ENCODE assay signal across 15 cellular contexts in genomic region chrX:72576161-72576896, GRCh38. TPM values are rescaled to one million over a fixed set of nuclear protein-coding genes. Genes with fewer than 3 reads are reported as not detected.
DNase-seq lines count a peak whose midpoint lies in the region; ATAC-seq, FAIRE-seq and TF ChIP-seq lines count a peak whose summit lies in the region.
"Had no signal": no experiment of that assay in that cellular context is flagged by ENCODE, and none has a peak within 500 bp of the region (broad histone marks: within the 10 kb centered on the region; RNA-seq: fewer than 3 reads in every experiment).

No MANE protein-coding gene starts in this region.

- ATAC-seq in aorta (ENCODE audit: low FRiP score) (no peak), GM19455 (IDR thresholded peaks at IDR 0.05; ENCODE audit: unreplicated experiment) (no peak)
- ATAC-seq: effector memory CD8-positive, alpha-beta T cell; left lung had no signal

- H3K27me3 Mint-ChIP-seq in neural progenitor cell (ENCODE audit: insufficient read depth, low read depth), result no peaks in the 10 kb centered on the region

- no TSS peak for BruUV-seq in mammary epithelial cell (replicated peaks; lab: Mats Ljungman, UMichigan)

- H3K9me3 ChIP-seq in mammary epithelial cell (replicated peaks; ENCODE audit: insufficient read depth, low read length) (no peaks in the 10 kb centered on the region), osteoblast (ENCODE audit: low read depth, low read length) (no peaks in the 10 kb centered on the region), neural progenitor cell (ENCODE audit: low read depth) (no peaks in the 10 kb centered on the region), aorta (ENCODE audit: control insufficient read depth, low read length) (no peaks in the 10 kb centered on the region)
- H3K9me3 ChIP-seq: left lung had no signal

- in situ Hi-C loops in mammary epithelial cell (cut with MboI; ENCODE audit: low sequenced_read_pairs in 2 of 2), result no loop called here

- DNase-seq in GM03348 (ENCODE audit: low spot score) (peak; percentile 8), NOMO-1 (lab: John Stamatoyannopoulos, UW; ENCODE audit: unreplicated experiment in 2 of 2) (peak; percentile 24 to 31), mammary epithelial cell (peak; percentile 10), osteoblast (ENCODE audit: insufficient read length, low spot score, missing footprints) (no peak), H54 (ENCODE audit: insufficient read length, low spot score) (no peak), neural progenitor cell (ENCODE audit: low spot score) (no peak), aorta (no peak)
- DNase-seq: activated CD4-positive, alpha-beta T cell treated with anti-CD3 and anti-CD28 coated beads, Interleukin-2, amount 10 ng/mL, durations not matched to agents 24 days and 14 days; effector memory CD8-positive, alpha-beta T cell; hypothalamus; left lung; NCI-H2081 treated with DMSO at 0.1 percent for 48 hours; stimulated activated CD4-positive, alpha-beta T cell treated with anti-CD3 and anti-CD28 coated beads, Interleukin-12 subunit alpha, Interleukin-12 subunit beta, amount 100 ng/mL, for 4 hours had no signal

- dilution Hi-C loops in mammary epithelial cell (cut with HindIII; ENCODE audit: low sequenced_read_pairs), result no loop called here

- FAIRE-seq in H54 (lab: Jason Lieb, UNC), result no peak

- no peak for TF ChIP-seq CTCF in mammary epithelial cell (conservative IDR thresholded peaks at IDR 0.05 in 1 of 2, IDR thresholded peaks at IDR 0.05 in 1 of 2; ENCODE audit: extremely low read depth in 1 of 2, insufficient read depth in 1 of 2, low read depth in 1 of 2, low read length in 2 of 2)
- TF ChIP-seq CTCF in osteoblast (IDR thresholded peaks at IDR 0.05; ENCODE audit: extremely low read depth, low read depth, low read length), result no peak
- TF ChIP-seq CTCF in neural progenitor cell (IDR thresholded peaks at IDR 0.05), result no peak

- no peak for TF ChIP-seq POLR2A in H54 (IDR thresholded peaks at IDR 0.05; ENCODE audit: low read depth, low read length)

- no peak overlapping the region for H3K27ac Mint-ChIP-seq in neural progenitor cell
- H3K27ac Mint-ChIP-seq: activated CD4-positive, alpha-beta T cell treated with anti-CD3 and anti-CD28 coated beads, Interleukin-2, amount 10 ng/mL, durations not matched to agents 24 days and 14 days; activated T-helper 1 cell treated with anti-CD3 and anti-CD28 coated beads, Interleukin-12 subunit alpha, Interleukin-12 subunit beta, Interleukin-2, Interleukin-4 antibody, amounts not matched to agents 30 ng/mL and 10 ng/mL and 1 ng/mL, durations not matched to agents 14 hours and 24 hours and 36 hours; effector memory CD8-positive, alpha-beta T cell had no signal

- no peak overlapping the region for H3K4me2 ChIP-seq in mammary epithelial cell (ENCODE audit: insufficient read depth, low read depth, low read length)
- peak overlapping the region; percentile 9 for H3K4me2 ChIP-seq in osteoblast (ENCODE audit: insufficient read depth, low read length)
- no peak overlapping the region for H3K4me2 ChIP-seq in neural progenitor cell

- H3K36me3 ChIP-seq in mammary epithelial cell (ENCODE audit: insufficient read depth, low read length), result no peaks in the 10 kb centered on the region
- no peaks in the 10 kb centered on the region for H3K36me3 ChIP-seq in osteoblast (ENCODE audit: insufficient read depth, low read length)
- H3K36me3 ChIP-seq in neural progenitor cell, result no peaks in the 10 kb centered on the region
- no peaks in the 10 kb centered on the region for H3K36me3 ChIP-seq in aorta (ENCODE audit: control insufficient read depth in 1 of 2, insufficient read depth in 2 of 2, low read length in 1 of 2)
- H3K36me3 ChIP-seq: left lung had no signal

- no peaks in the 10 kb centered on the region for H3F3A ChIP-seq in neural progenitor cell (ENCODE audit: low read depth)

- H3K4me1 ChIP-seq in mammary epithelial cell (ENCODE audit: insufficient read depth, low read length) (no peaks in the 10 kb centered on the region), osteoblast (ENCODE audit: insufficient read depth, low read length) (peaks cover 14% of the 10 kb centered on the region), neural progenitor cell (no peaks in the 10 kb centered on the region), aorta (ENCODE audit: control insufficient read depth in 1 of 2, insufficient read depth in 2 of 2, low read length in 2 of 2) (peaks cover 0 to 2% of the 10 kb centered on the region in 2 donors)

- peaks cover 9% of the 10 kb centered on the region for H3K79me2 ChIP-seq in mammary epithelial cell (ENCODE audit: insufficient read depth, low read length)
- H3K79me2 ChIP-seq in osteoblast (ENCODE audit: insufficient read depth, low read length), result peaks cover 4% of the 10 kb centered on the region
- H3K79me2 ChIP-seq in neural progenitor cell (ENCODE audit: low read depth), result peaks cover 8% of the 10 kb centered on the region

- H2AFZ ChIP-seq in mammary epithelial cell (ENCODE audit: low read depth, low read length) (no peak overlapping the region), osteoblast (ENCODE audit: low read length) (no peak overlapping the region), neural progenitor cell (replicated peaks) (no peak overlapping the region)

- no peak overlapping the region for H3K4me3 Mint-ChIP-seq in neural progenitor cell
- H3K4me3 Mint-ChIP-seq: activated CD4-positive, alpha-beta T cell treated with anti-CD3 and anti-CD28 coated beads, Interleukin-2, amount 10 ng/mL, durations not matched to agents 24 days and 14 days; activated T-helper 1 cell treated with anti-CD3 and anti-CD28 coated beads, Interleukin-12 subunit alpha, Interleukin-12 subunit beta, Interleukin-2, Interleukin-4 antibody, amounts not matched to agents 30 ng/mL and 10 ng/mL and 1 ng/mL, durations not matched to agents 14 hours and 24 hours and 36 hours; effector memory CD8-positive, alpha-beta T cell had no signal

- no peaks in the 10 kb centered on the region for H4K20me1 ChIP-seq in mammary epithelial cell (ENCODE audit: insufficient read depth, low read length)
- H4K20me1 ChIP-seq in osteoblast (ENCODE audit: insufficient read depth, low read length), result no peaks in the 10 kb centered on the region
- no peaks in the 10 kb centered on the region for H4K20me1 ChIP-seq in neural progenitor cell (ENCODE audit: low read depth)

- intact Hi-C loops in mammary epithelial cell (cut with micrococcal nuclease) (no loop called here), aorta (cut with DNase I) (no loop called here)

- no peaks in the 10 kb centered on the region for H3K4me1 Mint-ChIP-seq in neural progenitor cell

- no peak overlapping the region for H3K4me3 ChIP-seq in mammary epithelial cell (replicated peaks in 1 of 3; ENCODE audit: insufficient read depth in 1 of 3, low read depth in 2 of 3, low read length in 3 of 3)
- no peak overlapping the region for H3K4me3 ChIP-seq in osteoblast (ENCODE audit: insufficient read depth, low read length)
- no peak overlapping the region for H3K4me3 ChIP-seq in neural progenitor cell
- H3K4me3 ChIP-seq in aorta (ENCODE audit: low read length in 2 of 2), result no peak overlapping the region
- H3K4me3 ChIP-seq: left lung had no signal

- no peaks in the 10 kb centered on the region for H3K36me3 Mint-ChIP-seq in neural progenitor cell

- peaks cover 5% of the 10 kb centered on the region for H3K27me3 ChIP-seq in mammary epithelial cell (ENCODE audit: insufficient read depth, low read length)
- peaks cover 7% of the 10 kb centered on the region for H3K27me3 ChIP-seq in osteoblast (ENCODE audit: insufficient read depth, low read length)
- H3K27me3 ChIP-seq in neural progenitor cell, result no peaks in the 10 kb centered on the region
- H3K27me3 ChIP-seq in aorta (ENCODE audit: control insufficient read depth in 1 of 2, insufficient read depth in 2 of 2, low read length in 1 of 2), result no peaks in the 10 kb centered on the region
- H3K27me3 ChIP-seq: left lung had no signal

- CTCF ChIA-PET in mammary epithelial cell (lab: Charles Lee; ENCODE audit: low non-redundant PET), result no interaction called here

- H3K9ac ChIP-seq in mammary epithelial cell (ENCODE audit: insufficient read depth, low read length) (no peak overlapping the region), neural progenitor cell (no peak overlapping the region)

- H3K9me3 Mint-ChIP-seq in neural progenitor cell, result no peaks in the 10 kb centered on the region
- H3K9me3 Mint-ChIP-seq: activated CD4-positive, alpha-beta T cell treated with anti-CD3 and anti-CD28 coated beads, Interleukin-2, amount 10 ng/mL, durations not matched to agents 24 days and 14 days; activated T-helper 1 cell treated with anti-CD3 and anti-CD28 coated beads, Interleukin-12 subunit alpha, Interleukin-12 subunit beta, Interleukin-2, Interleukin-4 antibody, amounts not matched to agents 30 ng/mL and 10 ng/mL and 1 ng/mL, durations not matched to agents 14 hours and 24 hours and 36 hours; effector memory CD8-positive, alpha-beta T cell had no signal

- WGBS in mammary epithelial cell (ENCODE audit: low coverage, missing lambda C conversion rate), result 78% methylated on average over 6 of the region's 7 CpGs
- WGBS in aorta, 2 donors, result 70 to 82% methylated on average over 7 of the region's 7 CpGs

- H3K27ac ChIP-seq in mammary epithelial cell (ENCODE audit: insufficient read depth, low read depth, low read length) (no peak overlapping the region), osteoblast (ENCODE audit: low read depth, low read length) (peak overlapping the region; percentile 26), neural progenitor cell (no peak overlapping the region), aorta (ENCODE audit: low read depth in 1 of 2, low read length in 2 of 2) (no peak overlapping the region)
- H3K27ac ChIP-seq: left lung had no signal

RNA-seq across cellular contexts. Expression of gene HDAC8, which starts 3.7 kb away (rescaled TPM):
- total RNA-seq in mammary epithelial cell, result 10 to 100 TPM; 22.7 to 25.4 TPM
- polyA plus RNA-seq in mammary epithelial cell, result 19.3 TPM
- 18.7 TPM for polyA minus RNA-seq in mammary epithelial cell
- 24.6 and 27.1 TPM in 2 replicates for total RNA-seq in osteoblast
- 28.4 and 37.8 TPM in 2 replicates for total RNA-seq in neural progenitor cell (ENCODE audit: low replicate concordance)
- 10 to 100 TPM; 40.0 to 46.4 TPM for total RNA-seq in aorta
- 10 to 100 TPM; 16.8 to 24.5 TPM for polyA plus RNA-seq in aorta

Comparison
In these comparisons a context has a peak if more than half of its experiments do, and no peak if none do; other contexts are left out.
1. DNase-seq: peak in GM03348 (single experiment), NOMO-1 (2 of 2) and mammary epithelial cell (single experiment); none in osteoblast (single experiment), H54 (single experiment), neural progenitor cell (single experiment) and aorta (0 of 2).